18 cellular contexts compared by ENCODE assay signal in the genomic region with DNA sequence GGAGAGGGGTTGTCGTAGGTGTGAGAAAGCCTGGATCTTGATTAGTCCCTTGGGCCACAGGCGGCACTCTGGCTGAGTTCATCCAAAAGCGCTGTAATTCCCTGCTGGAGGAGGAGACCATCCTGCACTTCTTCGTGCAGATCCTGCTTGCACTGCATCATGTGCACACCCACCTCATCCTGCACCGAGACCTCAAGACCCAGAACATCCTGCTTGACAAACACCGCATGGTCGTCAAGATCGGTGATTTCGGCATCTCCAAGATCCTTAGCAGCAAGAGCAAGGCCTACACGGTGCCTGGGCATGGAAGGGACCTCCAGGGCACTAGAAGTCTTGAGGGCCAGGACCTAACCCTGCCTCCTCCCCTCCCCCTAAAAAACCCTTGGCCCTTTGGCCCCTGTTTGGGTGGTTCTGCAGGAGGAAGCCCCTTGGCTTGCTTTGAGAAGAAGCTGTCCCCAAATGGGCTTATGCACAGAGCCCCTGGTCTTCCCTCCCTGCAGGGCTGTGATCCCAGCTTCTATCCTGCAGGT. TPM values are rescaled to one million over a fixed set of nuclear protein-coding genes. Genes with fewer than 3 reads are reported as not detected.
"Had no signal": no experiment of that assay in that cellular context is flagged by ENCODE, and none has a peak within 500 bp of the region (broad histone marks: within the 10 kb centered on the region; RNA-seq: fewer than 3 reads in every experiment).

No MANE protein-coding gene starts in this region.

- H3K4me1 ChIP-seq: upper lobe of right lung had no signal

- H3K27me3 ChIP-seq: upper lobe of right lung had no signal

- H3K4me3 ChIP-seq: coronary artery, skin epidermis, upper lobe of right lung had no signal

- H3K27ac ChIP-seq: coronary artery, skin epidermis, upper lobe of right lung had no signal

- H3K4me3 Mint-ChIP-seq: activated CD8-positive, alpha-beta memory T cell treated with anti-CD3 and anti-CD28 coated beads, Interleukin-2, amount 10 ng/mL, durations not matched to agents 7 days and 5 days; activated T-cell treated with anti-CD3 and anti-CD28 coated beads, Interleukin-2, amount 50 U/mL, for 24 hours; naive thymus-derived CD8-positive, alpha-beta T cell had no signal

- H3K27me3 Mint-ChIP-seq: activated CD8-positive, alpha-beta memory T cell treated with anti-CD3 and anti-CD28 coated beads, Interleukin-2, amount 10 ng/mL, durations not matched to agents 7 days and 5 days; activated T-cell treated with anti-CD3 and anti-CD28 coated beads, Interleukin-2, amount 50 U/mL, for 24 hours; naive thymus-derived CD8-positive, alpha-beta T cell; progenitor cell of endocrine pancreas; stimulated activated naive CD8-positive, alpha-beta T cell treated with anti-CD3 and anti-CD28 coated beads, Interleukin-15, amount 100 ng/mL, for 72 hours had no signal

- DNase-seq: activated CD4-positive, alpha-beta T cell treated with anti-CD3 and anti-CD28 coated beads, Interleukin-2, amount 50 U/mL, for 4 hours; activated CD4-positive, CD25-positive, alpha-beta regulatory T cell treated with anti-CD3 and anti-CD28 coated beads, Interleukin-2, amount 50 U/mL, for 72 hours; activated CD8-positive, alpha-beta memory T cell treated with anti-CD3 and anti-CD28 coated beads, Interleukin-2, amount 10 ng/mL, durations not matched to agents 7 days and 5 days; activated effector memory CD4-positive, alpha-beta T cell treated with Interleukin-2 at 50 U/mL for 16 hours; activated naive CD4-positive, alpha-beta T cell treated with anti-CD3 and anti-CD28 coated beads, Interleukin-2, amount 50 U/mL, for 16 hours; activated T-cell treated with anti-CD3 and anti-CD28 coated beads, Interleukin-2, amount 50 U/mL, for 24 hours; central memory CD4-positive, alpha-beta T cell; occipital lobe; stimulated activated CD4-positive, alpha-beta T cell treated with anti-CD3 and anti-CD28 coated beads, Interleukin-4, amount 100 ng/mL, for 4 hours; stimulated activated CD8-positive, alpha-beta memory T cell treated with anti-CD3 and anti-CD28 coated beads, Interleukin-4, amount 100 ng/mL, for 48 hours; stimulated activated naive CD8-positive, alpha-beta T cell treated with anti-CD3 and anti-CD28 coated beads, Interleukin-15, amount 100 ng/mL, for 72 hours; T-helper 9 cell; upper lobe of right lung had no signal

- H3K36me3 ChIP-seq: upper lobe of right lung had no signal

- H3K9me3 Mint-ChIP-seq: naive thymus-derived CD8-positive, alpha-beta T cell had no signal

- H3K9me3 ChIP-seq: upper lobe of right lung had no signal

- H3K27ac Mint-ChIP-seq: activated CD8-positive, alpha-beta memory T cell treated with anti-CD3 and anti-CD28 coated beads, Interleukin-2, amount 10 ng/mL, durations not matched to agents 7 days and 5 days; activated T-cell treated with anti-CD3 and anti-CD28 coated beads, Interleukin-2, amount 50 U/mL, for 24 hours; progenitor cell of endocrine pancreas; stimulated activated naive CD8-positive, alpha-beta T cell treated with anti-CD3 and anti-CD28 coated beads, Interleukin-15, amount 100 ng/mL, for 72 hours had no signal

- ATAC-seq: left lobe of liver; stimulated activated naive CD8-positive, alpha-beta T cell treated with anti-CD3 and anti-CD28 coated beads, Interleukin-15, amount 100 ng/mL, for 72 hours had no signal

RNA-seq across cellular contexts. Expression of a gene that starts 8.7 kb away (rescaled TPM):
- total RNA-seq: occipital lobe had no signal
